Comparison of ENCODE assay signal across 8 cellular contexts in genomic region chr10:61899663-61899996, GRCh38.
A peak's percentile ranks its signal among the peaks of the same experiment; 100 is the strongest.
DNase-seq lines count a peak whose midpoint lies in the region; ATAC-seq and TF ChIP-seq lines count a peak whose summit lies in the region.

No MANE protein-coding gene starts in this region.

- peaks cover 45% of the 10 kb centered on the region for H3K4me1 Mint-ChIP-seq in nephron

- H3K79me2 ChIP-seq in KMS-11 (ENCODE audit: insufficient read depth, low read depth) = no peaks in the 10 kb centered on the region

- H3K4me3 ChIP-seq in AG09309 (ENCODE audit: control insufficient read depth, low read depth, low read length) (peak overlapping the region; percentile 80), KMS-11 (IDR thresholded peaks at IDR 0.05; ENCODE audit: insufficient read depth, low read depth, low read length) (no peak overlapping the region)

- peak overlapping the region; percentile 98 to 100 (median 100) for H3K27ac Mint-ChIP-seq in nephron

- H3K27me3 Mint-ChIP-seq in nephron (ENCODE audit: low read depth) = peaks cover 5% of the 10 kb centered on the region

- H2AFZ ChIP-seq in KMS-11 (ENCODE audit: low read depth) = peak overlapping the region; percentile 82

- H3K9ac ChIP-seq in KMS-11 = peak overlapping the region; percentile 85; the same call in 1 of the 2 replicates

- no peaks in the 10 kb centered on the region for H3K36me3 Mint-ChIP-seq in nephron (ENCODE audit: low read depth)

- H3K27me3 ChIP-seq in KMS-11 (ENCODE audit: insufficient read depth, low read depth) = no peaks in the 10 kb centered on the region

- H3K9me3 Mint-ChIP-seq in nephron = no peaks in the 10 kb centered on the region

- TF ChIP-seq CTCF in AG09309 (IDR thresholded peaks at IDR 0.05; ENCODE audit: control insufficient read depth, insufficient read depth, low read depth, low read length, missing control alignments) = no peak
- no peak for TF ChIP-seq CTCF in KMS-11 (conservative IDR thresholded peaks at IDR 0.05; ENCODE audit: low read depth, low read length)
- TF ChIP-seq CTCF in nephron (IDR thresholded peaks at IDR 0.05; ENCODE audit: unreplicated experiment in 3 of 3) = no peak

- no peak for DNase-seq in AG09309 (ENCODE audit: low read depth)
- no peak for DNase-seq in NCI-H526 treated with DMSO at 0.1 percent for 48 hours (lab: John Stamatoyannopoulos, UW)
- DNase-seq in effector CD8-positive, alpha-beta T cell (lab: John Stamatoyannopoulos, UW) = no peak

- peak overlapping the region; percentile 93 to 100 (median 96) for H3K4me3 Mint-ChIP-seq in nephron

- H3K36me3 ChIP-seq in KMS-11 (ENCODE audit: insufficient read depth) = no peaks in the 10 kb centered on the region

- H3K4me1 ChIP-seq in KMS-11 (ENCODE audit: low read depth, poor library complexity, severe bottlenecking) = peaks cover 34% of the 10 kb centered on the region

- H3K4me2 ChIP-seq in KMS-11 = peak overlapping the region; percentile 97

- ATAC-seq in HG02981 (IDR thresholded peaks at IDR 0.05; ENCODE audit: unreplicated experiment) (no peak), HG03571 (IDR thresholded peaks at IDR 0.05; ENCODE audit: unreplicated experiment) (no peak)

- H4K20me1 ChIP-seq in KMS-11 (ENCODE audit: insufficient read depth) = no peaks in the 10 kb centered on the region

- H3K27ac ChIP-seq in KMS-11 = peak overlapping the region; percentile 83
- H3K27ac ChIP-seq in cingulate gyrus (ENCODE audit: low read depth, low read length) = peak overlapping the region; percentile 72
